ENCODE assay signal across 8 cellular contexts in genomic region chr17:80855968-80856862, GRCh38.
DNase-seq lines count a peak whose midpoint lies in the region; ATAC-seq and TF ChIP-seq lines count a peak whose summit lies in the region.

No MANE protein-coding gene starts in this region.

- H3K27ac ChIP-seq in OCI-LY7 (ENCODE audit: low read depth, low read length, poor library complexity, severe bottlenecking), result no peak overlapping the region

- H3K9me3 ChIP-seq in OCI-LY7 (ENCODE audit: low read length), result no peaks in the 10 kb centered on the region

- TF ChIP-seq CTCF in OCI-LY7 (conservative IDR thresholded peaks at IDR 0.05; ENCODE audit: low read length), result no peak

- H3K4me2 ChIP-seq in OCI-LY7 (ENCODE audit: low read length), result no peak overlapping the region

- intact Hi-C loops in OCI-LY7 (cut with micrococcal nuclease; ENCODE audit: unreplicated experiment) (no loop called here), sciatic nerve (cut with DNase I) (no loop called here)

- H3K4me3 ChIP-seq in OCI-LY7 (ENCODE audit: low read depth, low read length, poor library complexity, severe bottlenecking), result no peak overlapping the region

- H3K4me1 ChIP-seq in OCI-LY7 (ENCODE audit: insufficient read depth, low read length, poor library complexity, severe bottlenecking), result no peaks in the 10 kb centered on the region

- ATAC-seq in HG02610 (IDR thresholded peaks at IDR 0.05; ENCODE audit: unreplicated experiment), result peak; percentile 81
- ATAC-seq in sciatic nerve, result no peak
- ATAC-seq in GM19324 (IDR thresholded peaks at IDR 0.05; ENCODE audit: low FRiP score, unreplicated experiment), result no peak

- DNase-seq in GM04504 (ENCODE audit: low read depth) (peak; percentile 98), OCI-LY7 (ENCODE audit: low spot score) (no peak), fibroblast of the conjunctiva (ENCODE audit: low read depth) (peak; percentile 76), sciatic nerve (ENCODE audit: low spot score) (no peak)
- DNase-seq in activated T-cell treated with anti-CD3 and anti-CD28 coated beads, Interleukin-2, amount 50 U/mL, for 1 hour, result peak; percentile 58
- peak; percentile 85 to 88 for DNase-seq in stimulated activated CD4-positive, alpha-beta T cell treated with anti-CD3 and anti-CD28 coated beads, Interleukin-15, amount 100 ng/mL, for 48 hours (ENCODE audit: low read depth in 2 of 2)

- no peaks in the 10 kb centered on the region for H3K79me2 ChIP-seq in OCI-LY7 (ENCODE audit: insufficient read depth, low read depth, low read length)

- POLR2A ChIA-PET in OCI-LY7 (lab: Charles Lee), result no interaction called here

- CTCF ChIA-PET in OCI-LY7 (lab: Charles Lee; ENCODE audit: unreplicated experiment), result no interaction called here

- no peak overlapping the region for H2AFZ ChIP-seq in OCI-LY7 (ENCODE audit: low read length)

- H3K9me2 ChIP-seq in OCI-LY7 (ENCODE audit: insufficient read depth, low read length), result no peaks in the 10 kb centered on the region

- BruUV-seq in OCI-LY7 (replicated peaks; lab: Mats Ljungman, UMichigan), result TSS peak; percentile 24

- peaks cover 14% of the 10 kb centered on the region for H3K36me3 ChIP-seq in OCI-LY7 (ENCODE audit: insufficient read depth, low read length)

- no peaks in the 10 kb centered on the region for H4K20me1 ChIP-seq in OCI-LY7 (ENCODE audit: insufficient read depth, low read length)

Comparison
In these comparisons a context has a peak if more than half of its experiments do, and no peak if none do; other contexts are left out.
1. DNase-seq: peak in GM04504 (single experiment), activated T-cell treated with anti-CD3 and anti-CD28 coated beads, Interleukin-2, amount 50 U/mL, for 1 hour (single experiment), fibroblast of the conjunctiva (single experiment) and stimulated activated CD4-positive, alpha-beta T cell treated with anti-CD3 and anti-CD28 coated beads, Interleukin-15, amount 100 ng/mL, for 48 hours (2 of 2); none in OCI-LY7 (single experiment) and sciatic nerve (single experiment).